ENCODE assay signal across 26 cellular contexts in genomic region chr4:139241784-139242151, GRCh38. TPM values are rescaled to one million over a fixed set of nuclear protein-coding genes. Genes with fewer than 3 reads are reported as not detected.
DNase-seq lines count a peak whose midpoint lies in the region; ATAC-seq and TF ChIP-seq lines count a peak whose summit lies in the region.
"Had no signal": no experiment of that assay in that cellular context is flagged by ENCODE, and none has a peak within 500 bp of the region (broad histone marks: within the 10 kb centered on the region; RNA-seq: fewer than 3 reads in every experiment).

No MANE protein-coding gene starts in this region.

- peak overlapping the region; percentile 87 for H4K91ac ChIP-seq in IMR-90 (ENCODE audit: insufficient read depth, low read depth, low read length)

- H4K8ac ChIP-seq in IMR-90 (ENCODE audit: low read depth in 2 of 2, low read length in 2 of 2), result peak overlapping the region; percentile 46 to 85; a peak in 3 of 4 replicates

- TF ChIP-seq CTCF in IMR-90 (conservative IDR thresholded peaks at IDR 0.05; ENCODE audit: low read depth, low read length), result no peak
- TF ChIP-seq CTCF in mammary epithelial cell (conservative IDR thresholded peaks at IDR 0.05 in 1 of 2, IDR thresholded peaks at IDR 0.05 in 1 of 2; ENCODE audit: extremely low read depth in 1 of 2, insufficient read depth in 1 of 2, low read depth in 1 of 2, low read length in 2 of 2), result no peak
- TF ChIP-seq CTCF in nephron (IDR thresholded peaks at IDR 0.05; ENCODE audit: unreplicated experiment in 3 of 3), result no peak
- no peak for TF ChIP-seq CTCF in stomach (IDR thresholded peaks at IDR 0.05)
- TF ChIP-seq CTCF in lower leg skin (IDR thresholded peaks at IDR 0.05), result no peak

- CTCF ChIA-PET in IMR-90 (lab: Yijun Ruan, JAX) (interaction anchor here (1.2 kb wide), 1 partner anchor 33 kb away, joined by 3 read pairs; no protein-coding TSS in a partner anchor), mammary epithelial cell (lab: Charles Lee; ENCODE audit: low non-redundant PET) (no interaction called here)

- H3K9me3 Mint-ChIP-seq in nephron, result peaks cover 4% of the 10 kb centered on the region

- peak overlapping the region; percentile 63 for H2AK9ac ChIP-seq in IMR-90 (replicated peaks; ENCODE audit: low read depth, low read length, poor library complexity)

- peak overlapping the region; percentile 94 for H3K4ac ChIP-seq in IMR-90 (ENCODE audit: low read depth, low read length)

- peak overlapping the region; percentile 56 for H2AFZ ChIP-seq in IMR-90 (replicated peaks; ENCODE audit: low read length, poor library complexity)
- peak overlapping the region; percentile 37 for H2AFZ ChIP-seq in mammary epithelial cell (ENCODE audit: low read depth, low read length)

- H2AK5ac ChIP-seq in IMR-90 (ENCODE audit: low read depth, low read length), result peak overlapping the region; percentile 77

- H3K4me3 ChIP-seq in IMR-90 (ENCODE audit: insufficient read depth, low read depth, low read length) (no peak overlapping the region), mammary epithelial cell (replicated peaks in 1 of 3; ENCODE audit: insufficient read depth in 1 of 3, low read depth in 2 of 3, low read length in 3 of 3) (no peak overlapping the region), stomach (no peak overlapping the region), lower leg skin (ENCODE audit: low read depth, poor library complexity, severe bottlenecking) (no peak overlapping the region)
- H3K4me3 ChIP-seq: left ventricle myocardium inferior, pancreas, upper lobe of right lung had no signal

- H3K9ac ChIP-seq in ES-I3 (ENCODE audit: low read depth, low read length), result peak overlapping the region; percentile 10; the same call in 1 of the 2 replicates
- no peak overlapping the region for H3K9ac ChIP-seq in IMR-90 (ENCODE audit: low read depth, low read length)
- H3K9ac ChIP-seq in mammary epithelial cell (ENCODE audit: insufficient read depth, low read length), result no peak overlapping the region

- no peaks in the 10 kb centered on the region for H3K36me3 ChIP-seq in ES-I3 (ENCODE audit: insufficient read depth, low read length)
- no peaks in the 10 kb centered on the region for H3K36me3 ChIP-seq in IMR-90 (ENCODE audit: control insufficient read depth, insufficient read depth, low read length)
- no peaks in the 10 kb centered on the region for H3K36me3 ChIP-seq in mammary epithelial cell (ENCODE audit: insufficient read depth, low read length)
- H3K36me3 ChIP-seq in stomach, result no peaks in the 10 kb centered on the region
- H3K36me3 ChIP-seq: left ventricle myocardium inferior, pancreas, upper lobe of right lung had no signal

- no peaks in the 10 kb centered on the region for H3K79me2 ChIP-seq in mammary epithelial cell (ENCODE audit: insufficient read depth, low read length)

- H3K27me3 Mint-ChIP-seq in nephron (ENCODE audit: low read depth), result peaks cover 3% of the 10 kb centered on the region
- H3K27me3 Mint-ChIP-seq: activated naive CD8-positive, alpha-beta T cell treated with anti-CD3 and anti-CD28 coated beads for 36 hours; stimulated activated memory B cell treated with anti-CD40 and anti-IgM and Interleukin-4, amounts not matched to agents 10 μg/mL and 1 μg/mL and 100 μg/mL, for 72 hours had no signal

- TF ChIP-seq POLR2A in IMR-90 (IDR thresholded peaks at IDR 0.05; ENCODE audit: low read depth, low read length) (no peak), stomach (IDR thresholded peaks at IDR 0.05) (no peak), lower leg skin (IDR thresholded peaks at IDR 0.05) (no peak)

- POLR2A ChIA-PET in IMR-90 (lab: Charles Lee; ENCODE audit: unreplicated experiment), result no interaction called here

- H4K20me1 ChIP-seq in IMR-90 (ENCODE audit: insufficient read depth, low read length) (no peaks in the 10 kb centered on the region), mammary epithelial cell (ENCODE audit: insufficient read depth, low read length) (no peaks in the 10 kb centered on the region)

- H3K79me1 ChIP-seq in IMR-90 (ENCODE audit: low read depth in 1 of 2, low read length in 2 of 2), result no peaks in the 10 kb centered on the region; a peak in 1 of 4 replicates

- BruUV-seq in IMR-90 (replicated peaks; lab: Mats Ljungman, UMichigan), result no TSS peak
- no TSS peak for BruUV-seq in mammary epithelial cell (replicated peaks; lab: Mats Ljungman, UMichigan)

- peaks cover 9% of the 10 kb centered on the region for H3K9me1 ChIP-seq in IMR-90 (ENCODE audit: insufficient read depth, low read length)

- H3K4me2 ChIP-seq in IMR-90 (ENCODE audit: low read depth, low read length) (no peak overlapping the region), mammary epithelial cell (ENCODE audit: insufficient read depth, low read depth, low read length) (no peak overlapping the region)

- 98% methylated on average over 8 of the region's 12 CpGs; no CpG with 5 or more reads in 1 of the 2 experiments for WGBS in IMR-90 (ENCODE audit: extremely low coverage in 2 of 2, insufficient read length in 1 of 2), 2 experiments
- 98% methylated on average over 11 of the region's 12 CpGs for WGBS in mammary epithelial cell (ENCODE audit: low coverage, missing lambda C conversion rate)
- WGBS in stomach, 5 donors, result 92 to 97% (median 95%) methylated on average over 12 of the region's 12 CpGs
- WGBS in lower leg skin, 2 donors, result 96 to 97% methylated on average over 12 of the region's 12 CpGs

- no peak overlapping the region for H3K4me3 Mint-ChIP-seq in nephron
- H3K4me3 Mint-ChIP-seq: activated naive CD8-positive, alpha-beta T cell treated with anti-CD3 and anti-CD28 coated beads for 36 hours; naive thymus-derived CD4-positive, alpha-beta T cell; stimulated activated memory B cell treated with anti-CD40 and anti-IgM and Interleukin-4, amounts not matched to agents 10 μg/mL and 1 μg/mL and 100 μg/mL, for 72 hours; T-helper 2 cell treated with Interferon-gamma antibody and Interleukin-4, amounts not matched to agents 5 μg/mL and 100 μg/mL, for 36 hours had no signal

- dilution Hi-C loops in IMR-90 (cut with HindIII; ENCODE audit: low sequenced_read_pairs, unreplicated experiment), result no loop called here
- dilution Hi-C loops in mammary epithelial cell (cut with HindIII; ENCODE audit: low sequenced_read_pairs), result no loop called here

- no peak for TF ChIP-seq EP300 in stomach (IDR thresholded peaks at IDR 0.05)

- H3K9me3 ChIP-seq in ES-I3 (ENCODE audit: control insufficient read depth, insufficient read depth, low read length) (peaks cover 4% of the 10 kb centered on the region), IMR-90 (ENCODE audit: control insufficient read depth, insufficient read depth, low read length) (0 out of 2 replicates have a peak, but pooled peaks cover 2% of the 10 kb centered on the region), mammary epithelial cell (replicated peaks; ENCODE audit: insufficient read depth, low read length) (peaks cover 2% of the 10 kb centered on the region), stomach (peaks cover 0 to 6% (median 0%) of the 10 kb centered on the region in 4 donors)
- H3K9me3 ChIP-seq: pancreas, upper lobe of right lung had no signal

- in situ Hi-C loops in IMR-90 (cut with MboI; ENCODE audit: low sequenced_read_pairs) (no loop called here), mammary epithelial cell (cut with MboI; ENCODE audit: low sequenced_read_pairs in 2 of 2) (no loop called here)

- DNase-seq in IMR-90 (no peak), mammary epithelial cell (no peak), HuH-7.5 (ENCODE audit: low spot score) (no peak), stomach (no peak), lower leg skin (ENCODE audit: low spot score in 2 of 2) (no peak)
- DNase-seq: activated CD4-positive, alpha-beta T cell treated with anti-CD3 and anti-CD28 coated beads for 4 hours; activated effector memory CD4-positive, alpha-beta T cell treated with anti-CD3 and anti-CD28 coated beads, Interleukin-2, amount 50 U/mL, for 16 hours; activated naive CD8-positive, alpha-beta T cell treated with anti-CD3 and anti-CD28 coated beads for 36 hours; aorta; caudate nucleus; hippocampal formation; islet precursor cell; left ventricle myocardium inferior; midbrain; naive thymus-derived CD4-positive, alpha-beta T cell; NCI-H1092 treated with DMSO at 0.1 percent for 48 hours; NCI-H187; NCI-H748 treated with DMSO at 0.1 percent for 48 hours; pancreas; stimulated activated CD4-positive, alpha-beta T cell treated with anti-CD3 and anti-CD28 coated beads, Interleukin-4, amount 100 ng/mL, for 24 hours; upper lobe of right lung had no signal

- peak overlapping the region; percentile 69 for H3K14ac ChIP-seq in IMR-90 (replicated peaks; ENCODE audit: low read depth, low read length)

- no peak overlapping the region; the same call in 1 of the 2 replicates for H3K56ac ChIP-seq in IMR-90 (ENCODE audit: extremely low read depth, insufficient read depth, low read length)

- intact Hi-C loops in IMR-90 (cut with micrococcal nuclease), result no loop called here
- intact Hi-C loops in mammary epithelial cell (cut with micrococcal nuclease), result no loop called here
- intact Hi-C loops in stomach (cut with DNase I; ENCODE audit: low total_unique reads), result no loop called here
- intact Hi-C loops in lower leg skin (cut with DNase I; ENCODE audit: low total_unique reads), result no loop called here

- H4K5ac ChIP-seq in IMR-90 (ENCODE audit: low read depth, low read length), result peak overlapping the region; percentile 22; the same call in 1 of the 2 replicates

- no peak for ATAC-seq in IMR-90 (ENCODE audit: low read depth)
- ATAC-seq in HG02840 (IDR thresholded peaks at IDR 0.05; ENCODE audit: low FRiP score, unreplicated experiment), result no peak
- ATAC-seq: naive thymus-derived CD4-positive, alpha-beta T cell; pancreas; stimulated activated memory B cell treated with anti-CD40 and anti-IgM and Interleukin-4, amounts not matched to agents 10 μg/mL and 1 μg/mL and 100 μg/mL, for 72 hours; upper lobe of right lung had no signal

- H3K4me1 Mint-ChIP-seq in nephron, result peaks cover 25% of the 10 kb centered on the region
- H3K4me1 Mint-ChIP-seq: activated naive CD8-positive, alpha-beta T cell treated with anti-CD3 and anti-CD28 coated beads for 36 hours had no signal

- no peaks in the 10 kb centered on the region for H3K36me3 Mint-ChIP-seq in nephron (ENCODE audit: low read depth)
- H3K36me3 Mint-ChIP-seq: activated naive CD8-positive, alpha-beta T cell treated with anti-CD3 and anti-CD28 coated beads for 36 hours; stimulated activated memory B cell treated with anti-CD40 and anti-IgM and Interleukin-4, amounts not matched to agents 10 μg/mL and 1 μg/mL and 100 μg/mL, for 72 hours had no signal

- no peaks in the 10 kb centered on the region for H3K27me3 ChIP-seq in IMR-90 (ENCODE audit: control insufficient read depth, insufficient read depth, low read length)
- H3K27me3 ChIP-seq in mammary epithelial cell (ENCODE audit: insufficient read depth, low read length), result no peaks in the 10 kb centered on the region
- H3K27me3 ChIP-seq in stomach, result no peaks in the 10 kb centered on the region
- H3K27me3 ChIP-seq: pancreas, upper lobe of right lung had no signal

- H2BK20ac ChIP-seq in IMR-90 (ENCODE audit: low read depth, low read length), result peak overlapping the region; percentile 97

- H2BK120ac ChIP-seq in IMR-90 (ENCODE audit: low read depth, low read length), result peak overlapping the region; percentile 93

- no peak overlapping the region for H3K23ac ChIP-seq in IMR-90 (ENCODE audit: low read depth, low read length)

- peak overlapping the region; percentile 73 for H3K18ac ChIP-seq in IMR-90 (ENCODE audit: low read depth, low read length)

- H3K27ac Mint-ChIP-seq in nephron, result peak overlapping the region; percentile 72 to 81 (median 78)
- H3K27ac Mint-ChIP-seq: activated naive CD8-positive, alpha-beta T cell treated with anti-CD3 and anti-CD28 coated beads for 36 hours; naive thymus-derived CD4-positive, alpha-beta T cell; stimulated activated memory B cell treated with anti-CD40 and anti-IgM and Interleukin-4, amounts not matched to agents 10 μg/mL and 1 μg/mL and 100 μg/mL, for 72 hours; T-helper 2 cell treated with Interferon-gamma antibody and Interleukin-4, amounts not matched to agents 5 μg/mL and 100 μg/mL, for 36 hours had no signal

- peak overlapping the region; percentile 83; the same call in 2 of the 3 replicates for H2BK15ac ChIP-seq in IMR-90 (ENCODE audit: low read depth, low read length)

- H3K27ac ChIP-seq in IMR-90 (ENCODE audit: insufficient read depth, low read length) (peak overlapping the region; percentile 29; the same call in 1 of the 2 replicates), mammary epithelial cell (ENCODE audit: insufficient read depth, low read depth, low read length) (peak overlapping the region; percentile 89), stomach (no peak overlapping the region)
- H3K27ac ChIP-seq: left ventricle myocardium inferior, pancreas, upper lobe of right lung had no signal

- H3K4me1 ChIP-seq in ES-I3 (ENCODE audit: insufficient read depth, low read length) (peaks cover 19% of the 10 kb centered on the region), IMR-90 (ENCODE audit: control insufficient read depth, insufficient read depth, low read length) (peaks cover 30% of the 10 kb centered on the region), mammary epithelial cell (ENCODE audit: insufficient read depth, low read length) (peaks cover 35% of the 10 kb centered on the region), stomach (peaks cover 0 to 17% (median 0%) of the 10 kb centered on the region in 4 donors)
- H3K4me1 ChIP-seq: left ventricle myocardium inferior had no signal

- TF ChIP-seq RAD21 in IMR-90 (IDR thresholded peaks at IDR 0.05; ENCODE audit: low read length), result no peak

- peak overlapping the region; percentile 79 for H2BK5ac ChIP-seq in IMR-90 (ENCODE audit: low read depth, low read length, poor library complexity, severe bottlenecking)

RNA-seq across cellular contexts. Expression of gene MGARP, which starts 38.3 kb away (rescaled TPM):
- 35.0 and 44.4 TPM in 2 replicates for total RNA-seq in IMR-90 (2012; rRNA removed)
- polyA plus RNA-seq in IMR-90 (2012; rRNA removed), result 34.7 and 35.1 TPM in 2 replicates
- polyA plus RNA-seq in IMR-90 (2012; cell fraction: cytosol; rRNA removed), result 26.9 and 31.0 TPM in 2 replicates
- polyA plus RNA-seq in IMR-90 (2012; cell fraction: nucleus; rRNA removed; ENCODE audit: low replicate concordance), result 5.1 and 15.3 TPM in 2 replicates
- 1 to 10 TPM; 4.7 to 5.5 TPM for total RNA-seq in mammary epithelial cell
- 2.7 TPM for polyA plus RNA-seq in mammary epithelial cell
- polyA minus RNA-seq in mammary epithelial cell, result not detected
- not detected for total RNA-seq in stomach
- 1 to 10 TPM in 1 of 3 donors, under 1 TPM in 2; 0.08 to 1.4 (median 0.31) TPM for polyA plus RNA-seq in stomach
- total RNA-seq in lower leg skin, result 1 to 10 TPM in 1 of 4 donors, under 1 TPM in 1, not detected in 2; 0.84 to 1.2 TPM

RNA-seq across cellular contexts. Expression of gene NAA15, which starts 59.5 kb away (rescaled TPM):
- total RNA-seq in IMR-90 (2012; rRNA removed), result 43.4 and 106 TPM in 2 replicates
- 8.7 and 11.0 TPM in 2 replicates for polyA plus RNA-seq in IMR-90 (2012; rRNA removed)
- 1.3 and 1.4 TPM in 2 replicates for polyA plus RNA-seq in IMR-90 (2012; cell fraction: cytosol; rRNA removed)
- 1.2 and 5.0 TPM in 2 replicates for polyA plus RNA-seq in IMR-90 (2012; cell fraction: nucleus; rRNA removed; ENCODE audit: low replicate concordance)
- 10 to 100 TPM; 35.5 to 76.3 TPM for total RNA-seq in mammary epithelial cell
- polyA plus RNA-seq in mammary epithelial cell, result 18.3 TPM
- polyA minus RNA-seq in mammary epithelial cell, result 55.2 TPM
- 10 to 100 TPM; 14.8 to 55.1 (median 25.1) TPM for total RNA-seq in stomach
- 10 to 100 TPM in 1 of 3 donors, 1 to 10 TPM in 2; 4.8 to 10.1 (median 5.5) TPM for polyA plus RNA-seq in stomach
- 10 to 100 TPM; 17.5 to 28.5 (median 20.5) TPM for total RNA-seq in lower leg skin

Comparison
In these comparisons a context has a peak if more than half of its experiments do, and no peak if none do; other contexts are left out.
1. H3K27ac ChIP-seq: peak in IMR-90 (single experiment) and mammary epithelial cell (single experiment); none in stomach (0 of 5).